Comparison of ENCODE assay signal across 33 cellular contexts in genomic region chr12:109697270-109697553, GRCh38.
"Had no signal": no experiment of that assay in that cellular context is flagged by ENCODE, and none has a peak within 500 bp of the region (broad histone marks: within the 10 kb centered on the region; RNA-seq: fewer than 3 reads in every experiment).

No MANE protein-coding gene starts in this region.

- FAIRE-seq: colon had no signal

- ATAC-seq: body of pancreas; effector memory CD8-positive, alpha-beta T cell; foreskin keratinocyte; heart left ventricle; T-helper 17 cell; WTC11 had no signal

- H3K27ac Mint-ChIP-seq: activated CD4-positive, alpha-beta memory T cell treated with anti-CD3 and anti-CD28 coated beads, Interleukin-2, amount 10 ng/mL, durations not matched to agents 7 days and 5 days; activated CD4-positive, alpha-beta T cell treated with anti-CD3 and anti-CD28 coated beads, Interleukin-2, amount 10 ng/mL, durations not matched to agents 7 days and 5 days; activated naive CD4-positive, alpha-beta T cell treated with anti-CD3 and anti-CD28 coated beads, Interleukin-2, amount 50 U/mL, for 24 hours; activated naive CD8-positive, alpha-beta T cell treated with anti-CD3 and anti-CD28 coated beads for 36 hours; activated naive CD8-positive, alpha-beta T cell treated with anti-CD3 and anti-CD28 coated beads, Interleukin-2, amount 50 U/mL, for 24 hours; activated T-cell treated with anti-CD3 and anti-CD28 coated beads, Interleukin-2, amount 50 U/mL, for 24 hours; activated T-cell treated with anti-CD3 and anti-CD28 coated beads, Interleukin-2, amount 50 U/mL, for 72 hours; effector memory CD8-positive, alpha-beta T cell; T-helper 17 cell; T-helper 2 cell treated with Interferon-gamma antibody and Interleukin-4, amounts not matched to agents 5 μg/mL and 100 μg/mL, for 36 hours; WTC11 had no signal

- H3K4me1 ChIP-seq: adrenal gland, body of pancreas, foreskin keratinocyte had no signal

- H3K36me3 Mint-ChIP-seq: activated naive CD4-positive, alpha-beta T cell treated with anti-CD3 and anti-CD28 coated beads, Interleukin-2, amount 50 U/mL, for 24 hours; activated naive CD8-positive, alpha-beta T cell treated with anti-CD3 and anti-CD28 coated beads for 36 hours; WTC11 had no signal

- H3K4me3 ChIP-seq: adrenal gland, body of pancreas, esophagus muscularis mucosa, gastrocnemius medialis, heart left ventricle had no signal

- H3K9me3 Mint-ChIP-seq: activated CD4-positive, alpha-beta memory T cell treated with anti-CD3 and anti-CD28 coated beads, Interleukin-2, amount 10 ng/mL, durations not matched to agents 7 days and 5 days; activated CD4-positive, alpha-beta T cell treated with anti-CD3 and anti-CD28 coated beads, Interleukin-2, amount 10 ng/mL, durations not matched to agents 7 days and 5 days; activated naive CD4-positive, alpha-beta T cell treated with anti-CD3 and anti-CD28 coated beads, Interleukin-2, amount 50 U/mL, for 24 hours; activated naive CD8-positive, alpha-beta T cell treated with anti-CD3 and anti-CD28 coated beads for 36 hours; activated naive CD8-positive, alpha-beta T cell treated with anti-CD3 and anti-CD28 coated beads, Interleukin-2, amount 50 U/mL, for 24 hours; activated T-cell treated with anti-CD3 and anti-CD28 coated beads, Interleukin-2, amount 50 U/mL, for 24 hours; activated T-cell treated with anti-CD3 and anti-CD28 coated beads, Interleukin-2, amount 50 U/mL, for 72 hours; effector memory CD8-positive, alpha-beta T cell; T-helper 2 cell treated with Interferon-gamma antibody and Interleukin-4, amounts not matched to agents 5 μg/mL and 100 μg/mL, for 36 hours; WTC11 had no signal

- H3K27me3 ChIP-seq: adrenal gland, body of pancreas, esophagus muscularis mucosa, gastrocnemius medialis had no signal

- H3K36me3 ChIP-seq: adrenal gland, esophagus muscularis mucosa, gastrocnemius medialis, heart left ventricle had no signal

- H3K9me3 ChIP-seq: adrenal gland, body of pancreas, esophagus muscularis mucosa, gastrocnemius medialis, heart left ventricle had no signal

- H3K4me1 Mint-ChIP-seq: activated CD4-positive, alpha-beta memory T cell treated with anti-CD3 and anti-CD28 coated beads, Interleukin-2, amount 10 ng/mL, durations not matched to agents 7 days and 5 days; activated CD4-positive, alpha-beta T cell treated with anti-CD3 and anti-CD28 coated beads, Interleukin-2, amount 10 ng/mL, durations not matched to agents 7 days and 5 days; T-helper 17 cell had no signal

- DNase-seq: activated CD4-positive, alpha-beta memory T cell treated with anti-CD3 and anti-CD28 coated beads, Interleukin-2, amount 10 ng/mL, durations not matched to agents 7 days and 5 days; activated CD4-positive, alpha-beta T cell treated with anti-CD3 and anti-CD28 coated beads for 1 hour; activated CD4-positive, alpha-beta T cell treated with anti-CD3 and anti-CD28 coated beads for 4 hours; activated CD4-positive, alpha-beta T cell treated with anti-CD3 and anti-CD28 coated beads, Interleukin-2, amount 10 ng/mL, durations not matched to agents 7 days and 5 days; activated CD4-positive, alpha-beta T cell treated with anti-CD3 and anti-CD28 coated beads, Interleukin-2, amount 50 U/mL, for 4 hours; activated CD8-positive, alpha-beta memory T cell treated with anti-CD3 and anti-CD28 coated beads, Interleukin-2, amount 50 U/mL, for 48 hours; activated gamma-delta T cell; activated naive CD4-positive, alpha-beta T cell; activated naive CD8-positive, alpha-beta T cell treated with anti-CD3 and anti-CD28 coated beads for 36 hours; activated naive CD8-positive, alpha-beta T cell treated with anti-CD3 and anti-CD28 coated beads, Interleukin-2, amount 50 U/mL, for 24 hours; activated T-cell treated with anti-CD3 and anti-CD28 coated beads for 4 hours; activated T-cell treated with anti-CD3 and anti-CD28 coated beads, Interleukin-2, amount 50 U/mL, for 24 hours; adrenal gland; amygdala; aorta; body of pancreas; caudate nucleus; cortex of kidney; dermis blood vessel endothelial cell; effector CD4-positive, alpha-beta T cell; effector memory CD8-positive, alpha-beta T cell; foreskin keratinocyte; glutamatergic neuron; heart left ventricle; T-helper 17 cell; T1000 had no signal

- H3K4me3 Mint-ChIP-seq: activated CD4-positive, alpha-beta memory T cell treated with anti-CD3 and anti-CD28 coated beads, Interleukin-2, amount 10 ng/mL, durations not matched to agents 7 days and 5 days; activated CD4-positive, alpha-beta T cell treated with anti-CD3 and anti-CD28 coated beads, Interleukin-2, amount 10 ng/mL, durations not matched to agents 7 days and 5 days; activated naive CD4-positive, alpha-beta T cell treated with anti-CD3 and anti-CD28 coated beads, Interleukin-2, amount 50 U/mL, for 24 hours; activated naive CD8-positive, alpha-beta T cell treated with anti-CD3 and anti-CD28 coated beads for 36 hours; activated naive CD8-positive, alpha-beta T cell treated with anti-CD3 and anti-CD28 coated beads, Interleukin-2, amount 50 U/mL, for 24 hours; activated T-cell treated with anti-CD3 and anti-CD28 coated beads, Interleukin-2, amount 50 U/mL, for 24 hours; activated T-cell treated with anti-CD3 and anti-CD28 coated beads, Interleukin-2, amount 50 U/mL, for 72 hours; effector memory CD8-positive, alpha-beta T cell; T-helper 17 cell; T-helper 2 cell treated with Interferon-gamma antibody and Interleukin-4, amounts not matched to agents 5 μg/mL and 100 μg/mL, for 36 hours; WTC11 had no signal

- H3K27ac ChIP-seq: adrenal gland, body of pancreas, esophagus muscularis mucosa, foreskin keratinocyte, gastrocnemius medialis, heart left ventricle had no signal
